In genomic region chr4:53713296-53713695, GRCh38 we compare ENCODE assay signal across 23 cellular contexts.
A peak's percentile ranks its signal among the peaks of the same experiment; 100 is the strongest.
DNase-seq lines count a peak whose midpoint lies in the region; ATAC-seq and TF ChIP-seq lines count a peak whose summit lies in the region.
"Had no signal": no experiment of that assay in that cellular context is flagged by ENCODE, and none has a peak within 500 bp of the region (broad histone marks: within the 10 kb centered on the region; RNA-seq: fewer than 3 reads in every experiment).

No MANE protein-coding gene starts in this region.

- no peak overlapping the region for H3K23ac ChIP-seq in mesenchymal stem cell (ENCODE audit: low read length in 2 of 2)

- peak overlapping the region; percentile 28 to 60 for H2BK12ac ChIP-seq in mesenchymal stem cell (ENCODE audit: low read length in 2 of 2)

- no peak overlapping the region for H2BK5ac ChIP-seq in mesenchymal stem cell (ENCODE audit: low read depth, low read length, poor library complexity, severe bottlenecking)

- H3K18ac ChIP-seq in mesenchymal stem cell (ENCODE audit: low read depth in 1 of 2, low read length in 2 of 2) = peak overlapping the region in 1 of 2 experiments; percentile 56

- DNase-seq in EH (ENCODE audit: low read depth) (peak; percentile 42), chondrocyte (ENCODE audit: low spot score) (no peak), mesenchymal stem cell (no peak), ovary (no peak), GM20000 (ENCODE audit: low spot score) (no peak)
- no peak for DNase-seq in activated naive CD8-positive, alpha-beta T cell treated with anti-CD3 and anti-CD28 coated beads for 36 hours
- DNase-seq: CD8-positive, alpha-beta memory T cell; DMS 273 treated with DMSO at 0.1 percent for 48 hours; DMS79; GF-D8; H9; KG1; MM.1S; NCI-H2029; NCI-H446 treated with DMSO at 0.1 percent for 48 hours; Right ventricle myocardium superior; RPMI8226 had no signal

- no peak overlapping the region for H3K4me3 Mint-ChIP-seq in chondrocyte (ENCODE audit: unreplicated experiment)
- H3K4me3 Mint-ChIP-seq in activated naive CD8-positive, alpha-beta T cell treated with anti-CD3 and anti-CD28 coated beads for 36 hours = no peak overlapping the region
- H3K4me3 Mint-ChIP-seq: B cell; CD14-positive monocyte; CD8-positive, alpha-beta memory T cell; GM23338; H9 had no signal

- no peaks in the 10 kb centered on the region for H3K27me3 Mint-ChIP-seq in chondrocyte (ENCODE audit: low read depth)
- H3K27me3 Mint-ChIP-seq in activated naive CD8-positive, alpha-beta T cell treated with anti-CD3 and anti-CD28 coated beads for 36 hours = peaks cover 16% of the 10 kb centered on the region
- H3K27me3 Mint-ChIP-seq: B cell had no signal

- H2BK15ac ChIP-seq in mesenchymal stem cell (ENCODE audit: low read depth, poor library complexity, severe bottlenecking) = no peak overlapping the region

- no peak overlapping the region for H4K91ac ChIP-seq in mesenchymal stem cell (ENCODE audit: low read length)

- H3K14ac ChIP-seq in mesenchymal stem cell (ENCODE audit: low read length in 2 of 2) = no peak overlapping the region

- intact Hi-C loops in ovary (cut with DNase I) = loop anchor here in 1 of 4 donors (10.0 kb wide), 1 partner anchor 192 kb away; no protein-coding TSS in a partner anchor

- no peak for ATAC-seq in GM21786 (IDR thresholded peaks at IDR 0.05; ENCODE audit: unreplicated experiment)
- ATAC-seq: A549, GM23338 had no signal

- H3K27me3 ChIP-seq in mesenchymal stem cell (ENCODE audit: control insufficient read depth in 1 of 2, insufficient read depth in 1 of 2, low read length in 2 of 2) (no peaks in the 10 kb centered on the region), ovary (no peaks in the 10 kb centered on the region)
- H3K27me3 ChIP-seq: SJSA1 had no signal

- H3K36me3 ChIP-seq in mesenchymal stem cell (ENCODE audit: control insufficient read depth in 1 of 2, insufficient read depth in 2 of 2, low read depth in 1 of 2, low read length in 2 of 2) (no peaks in the 10 kb centered on the region), ovary (no peaks in the 10 kb centered on the region)
- H3K36me3 ChIP-seq: SJSA1 had no signal

- H3K27ac Mint-ChIP-seq in chondrocyte (ENCODE audit: unreplicated experiment) = peak overlapping the region; percentile 25
- no peak overlapping the region for H3K27ac Mint-ChIP-seq in activated naive CD8-positive, alpha-beta T cell treated with anti-CD3 and anti-CD28 coated beads for 36 hours
- H3K27ac Mint-ChIP-seq: B cell; CD14-positive monocyte; CD8-positive, alpha-beta memory T cell; GM23338; H9 had no signal

- TF ChIP-seq CTCF in chondrocyte (IDR thresholded peaks at IDR 0.05) = no peak
- TF ChIP-seq CTCF in ovary (IDR thresholded peaks at IDR 0.05) = no peak
- TF ChIP-seq CTCF in GM20000 (IDR thresholded peaks at IDR 0.05; ENCODE audit: extremely low read depth, missing control alignments) = no peak

- no peaks in the 10 kb centered on the region for H3K79me1 ChIP-seq in mesenchymal stem cell (replicated peaks; ENCODE audit: low read length, poor library complexity, severe bottlenecking)

- no peak overlapping the region for H2AK5ac ChIP-seq in mesenchymal stem cell (ENCODE audit: low read length, severe bottlenecking)

- H3K4ac ChIP-seq in mesenchymal stem cell (ENCODE audit: low read depth in 1 of 2, low read length in 2 of 2) = peak overlapping the region in 1 of 2 experiments; percentile 37

- no peak for TF ChIP-seq POLR2A in ovary (IDR thresholded peaks at IDR 0.05)

- no peaks in the 10 kb centered on the region for H3K4me1 ChIP-seq in mesenchymal stem cell (ENCODE audit: control insufficient read depth, insufficient read depth, low read depth, low read length)
- peaks cover 11% of the 10 kb centered on the region for H3K4me1 ChIP-seq in ovary (ENCODE audit: insufficient read depth)
- H3K4me1 ChIP-seq: A549, SJSA1 had no signal

- H3K9me3 Mint-ChIP-seq in chondrocyte (ENCODE audit: low read depth) = no peaks in the 10 kb centered on the region
- no peaks in the 10 kb centered on the region for H3K9me3 Mint-ChIP-seq in activated naive CD8-positive, alpha-beta T cell treated with anti-CD3 and anti-CD28 coated beads for 36 hours
- H3K9me3 Mint-ChIP-seq: CD14-positive monocyte, GM23338, H9 had no signal

- no peak overlapping the region for H2AFZ ChIP-seq in mesenchymal stem cell (ENCODE audit: low read depth, low read length)

- H3K9me3 ChIP-seq in mesenchymal stem cell (ENCODE audit: control insufficient read depth, low read length) (no peaks in the 10 kb centered on the region), ovary (no peaks in the 10 kb centered on the region)
- H3K9me3 ChIP-seq: A549, SJSA1 had no signal

- no peak overlapping the region for H3K9ac ChIP-seq in mesenchymal stem cell (ENCODE audit: low read length)

- H3K36me3 Mint-ChIP-seq in chondrocyte (ENCODE audit: low read depth) = no peaks in the 10 kb centered on the region
- H3K36me3 Mint-ChIP-seq in activated naive CD8-positive, alpha-beta T cell treated with anti-CD3 and anti-CD28 coated beads for 36 hours = no peaks in the 10 kb centered on the region
- H3K36me3 Mint-ChIP-seq: CD14-positive monocyte; CD8-positive, alpha-beta memory T cell had no signal

- H3K4me3 ChIP-seq in mesenchymal stem cell (ENCODE audit: insufficient read depth in 1 of 2, low read depth in 1 of 2, low read length in 2 of 2) = no peak overlapping the region
- H3K4me3 ChIP-seq in ovary = no peak overlapping the region
- H3K4me3 ChIP-seq: A549, GM23338, SJSA1 had no signal

- TF ChIP-seq EP300 in ovary (IDR thresholded peaks at IDR 0.05) = no peak

- H3K27ac ChIP-seq in mesenchymal stem cell (ENCODE audit: low read length, poor library complexity, severe bottlenecking) (no peak overlapping the region), ovary (no peak overlapping the region)
- H3K27ac ChIP-seq: A549, SJSA1 had no signal

- no peak overlapping the region for H2BK120ac ChIP-seq in mesenchymal stem cell (ENCODE audit: low read depth, low read length)

- 47% methylated on average over 3 of the region's 3 CpGs for WGBS in mesenchymal stem cell
- 77 to 89% (median 80%) methylated on average over 3 of the region's 3 CpGs for WGBS in ovary, 3 donors

- H3K4me2 ChIP-seq in mesenchymal stem cell (ENCODE audit: low read length, poor library complexity, severe bottlenecking) = no peak overlapping the region
- H3K4me2 ChIP-seq: A549, GM23338 had no signal

- H3K4me1 Mint-ChIP-seq in chondrocyte (ENCODE audit: low read depth) = peaks cover 67% of the 10 kb centered on the region
- H3K4me1 Mint-ChIP-seq in activated naive CD8-positive, alpha-beta T cell treated with anti-CD3 and anti-CD28 coated beads for 36 hours = no peaks in the 10 kb centered on the region
- H3K4me1 Mint-ChIP-seq: B cell; CD8-positive, alpha-beta memory T cell; GM23338 had no signal

- H4K8ac ChIP-seq in mesenchymal stem cell (ENCODE audit: low read length) = peak overlapping the region; percentile 51
